ENCODE assay signal across 1 cellular context in genomic region chr7:74293577-74293908, GRCh38.
TF ChIP-seq lines count a peak whose summit lies in the region.

No MANE protein-coding gene starts in this region.

TF ChIP-seq in IMR-90, 13 proteins besides CTCF, POLR2A, EP300 and RAD21 (continued from another document):
- no peak for TF ChIP-seq CHD1 (IDR thresholded peaks at IDR 0.05; ENCODE audit: low read depth, low read length)
- TF ChIP-seq NFE2L2 (IDR thresholded peaks at IDR 0.05; ENCODE audit: low read depth, low read length) = no peak
- TF ChIP-seq SMC3 (IDR thresholded peaks at IDR 0.05; ENCODE audit: low read depth, low read length) = no peak
TF ChIP-seq in IMR-90: peak in this region for 0.
